ENCODE assay signal across 25 cellular contexts in genomic region chr2:65916785-65917295, GRCh38.
DNase-seq lines count a peak whose midpoint lies in the region; ATAC-seq, FAIRE-seq and TF ChIP-seq lines count a peak whose summit lies in the region.
"Had no signal": no experiment of that assay in that cellular context is flagged by ENCODE, and none has a peak within 500 bp of the region (broad histone marks: within the 10 kb centered on the region; RNA-seq: fewer than 3 reads in every experiment).

No MANE protein-coding gene starts in this region.

- intact Hi-C loops in GM12878 (cut with micrococcal nuclease; ENCODE audit: unreplicated experiment) (no loop called here), right lobe of liver (cut with DNase I) (no loop called here), spleen (cut with DNase I; ENCODE audit: low total_unique reads) (no loop called here)

- H3K9me3 Mint-ChIP-seq in GM23338, result no peaks in the 10 kb centered on the region
- H3K9me3 Mint-ChIP-seq: CD14-positive monocyte; CD4-positive, alpha-beta T cell had no signal

- H3K9ac ChIP-seq in GM12878 (ENCODE audit: control insufficient read depth, insufficient read depth, low read length), result no peak overlapping the region
- H3K9ac ChIP-seq: BLaER1 treated with 17β-estradiol and CSF1 and Interleukin-3, amounts not matched to agents 10 nM and 100 nM had no signal

- H3K27me3 ChIP-seq in GM23338 (ENCODE audit: insufficient read depth), result no peaks in the 10 kb centered on the region
- no peaks in the 10 kb centered on the region; a peak in 1 of 4 replicates for H3K27me3 ChIP-seq in GM12878 (replicated peaks in 1 of 2; ENCODE audit: control insufficient read depth in 2 of 2, insufficient read depth in 2 of 2, low read length in 1 of 2)
- no peaks in the 10 kb centered on the region for H3K27me3 ChIP-seq in right lobe of liver
- no peaks in the 10 kb centered on the region for H3K27me3 ChIP-seq in brain microvascular endothelial cell (replicated peaks)
- H3K27me3 ChIP-seq in spleen (replicated peaks in 1 of 7), result no peaks in the 10 kb centered on the region
- H3K27me3 ChIP-seq: BE2C; BLaER1 treated with 17β-estradiol and CSF1 and Interleukin-3, amounts not matched to agents 10 nM and 100 nM had no signal

- no peaks in the 10 kb centered on the region for H3K36me3 ChIP-seq in GM23338 (ENCODE audit: insufficient read depth)
- H3K36me3 ChIP-seq in GM12878 (ENCODE audit: control insufficient read depth in 2 of 2, insufficient read depth in 2 of 2, low read length in 1 of 2), result no peaks in the 10 kb centered on the region
- no peaks in the 10 kb centered on the region for H3K36me3 ChIP-seq in right lobe of liver
- no peaks in the 10 kb centered on the region for H3K36me3 ChIP-seq in brain microvascular endothelial cell (replicated peaks)
- no peaks in the 10 kb centered on the region for H3K36me3 ChIP-seq in spleen
- H3K36me3 ChIP-seq: BE2C; BLaER1 treated with 17β-estradiol and CSF1 and Interleukin-3, amounts not matched to agents 10 nM and 100 nM had no signal

- CTCF ChIA-PET in GM12878 (lab: Yijun Ruan, JAX), result interaction anchor here (1.4 kb wide), 1 partner anchor 277 kb away, joined by 5 read pairs; no protein-coding TSS in a partner anchor

- BruUV-seq in GM12878 (replicated peaks; lab: Mats Ljungman, UMichigan), result no TSS peak

- peaks cover 6% of the 10 kb centered on the region for H3K4me1 Mint-ChIP-seq in GM23338
- H3K4me1 Mint-ChIP-seq: CD8-positive, alpha-beta memory T cell had no signal

- H3K4me2 ChIP-seq in GM23338, result no peak overlapping the region
- H3K4me2 ChIP-seq in GM12878 (ENCODE audit: control insufficient read depth, insufficient read depth), result no peak overlapping the region
- H3K4me2 ChIP-seq: A549; BLaER1 treated with 17β-estradiol and CSF1 and Interleukin-3, amounts not matched to agents 10 nM and 100 nM had no signal

- RAD21 ChIA-PET in GM12878 (lab: Charles Lee; ENCODE audit: unreplicated experiment), result no interaction called here

- no peaks in the 10 kb centered on the region for H3K36me3 Mint-ChIP-seq in GM23338 (ENCODE audit: low read depth)
- H3K36me3 Mint-ChIP-seq: CD14-positive monocyte; CD8-positive, alpha-beta memory T cell had no signal

- ATAC-seq in GM23338 (no peak), GM12878 (no peak), left lobe of liver (peak; percentile 54), right lobe of liver (peak; percentile 51 to 71 (median 60))
- ATAC-seq: A549 had no signal

- H3K9me3 ChIP-seq in GM12878 (replicated peaks; ENCODE audit: control insufficient read depth, insufficient read depth, low read length) (no peaks in the 10 kb centered on the region), right lobe of liver (no peaks in the 10 kb centered on the region), spleen (no peaks in the 10 kb centered on the region)
- H3K9me3 ChIP-seq: A549; BE2C; BLaER1 treated with 17β-estradiol and CSF1 and Interleukin-3, amounts not matched to agents 10 nM and 100 nM had no signal

- DNase-seq in GM23338 (ENCODE audit: low spot score) (no peak), GM12878 (ENCODE audit: low read depth, low spot score) (no peak), left lobe of liver (ENCODE audit: low spot score) (no peak), right lobe of liver (no peak), brain microvascular endothelial cell (no peak), spleen (no peak)
- no peak for DNase-seq in stimulated activated CD4-positive, alpha-beta T cell treated with anti-CD3 and anti-CD28 coated beads, Interleukin-4, amount 100 ng/mL, for 1 hour
- DNase-seq: 8988T; ACHN; AML-193; BE2C; CD4-positive, alpha-beta T cell; CD8-positive, alpha-beta memory T cell; DMS 273 treated with DMSO at 0.1 percent for 48 hours; DMS79; EL; GDM1; H7; HCEC 1CT had no signal

- H4K20me1 ChIP-seq in GM23338 (replicated peaks; ENCODE audit: insufficient read depth) (no peaks in the 10 kb centered on the region), GM12878 (ENCODE audit: control insufficient read depth, insufficient read depth) (no peaks in the 10 kb centered on the region)
- H4K20me1 ChIP-seq: BLaER1 treated with 17β-estradiol and CSF1 and Interleukin-3, amounts not matched to agents 10 nM and 100 nM had no signal

- TF ChIP-seq RAD21 in GM12878 (IDR thresholded peaks at IDR 0.05; ENCODE audit: insufficient read depth, low read depth, low read length), result no peak

- POLR2A ChIA-PET in GM12878 (lab: Charles Lee), result no interaction called here

- SMC1A ChIA-PET in GM12878 (lab: Charles Lee; ENCODE audit: uncharacterized antibody, unreplicated experiment), result interaction anchor here (0.8 kb wide), 1 partner anchor 1601 kb away, joined by 3 read pairs; no protein-coding TSS in a partner anchor

- WGBS in GM12878 (ENCODE audit: insufficient coverage, insufficient replicate concordance, low lambda C conversion rate, missing lambda C conversion rate), result 14% methylated on average over 2 of the region's 2 CpGs
- WGBS in right lobe of liver (ENCODE audit: insufficient coverage, low coverage, low lambda C conversion rate, missing lambda C conversion rate), result 100% methylated on average over 1 of the region's 2 CpGs
- WGBS in spleen, 5 donors, result 87 to 98% (median 91%) methylated on average over 2 of the region's 2 CpGs

- no peak overlapping the region for H3K4me3 ChIP-seq in GM23338
- H3K4me3 ChIP-seq in GM12878, result no peak overlapping the region
- H3K4me3 ChIP-seq in right lobe of liver, result no peak overlapping the region
- H3K4me3 ChIP-seq in brain microvascular endothelial cell (ENCODE audit: low read depth, low read length), result no peak overlapping the region
- no peak overlapping the region for H3K4me3 ChIP-seq in spleen
- H3K4me3 ChIP-seq: A549; BLaER1 treated with 17β-estradiol and CSF1 and Interleukin-3, amounts not matched to agents 10 nM and 100 nM had no signal

- H3K4me1 ChIP-seq in GM23338 (ENCODE audit: insufficient read depth) (no peaks in the 10 kb centered on the region; the same call in 1 of the 2 replicates), GM12878 (ENCODE audit: control insufficient read depth, insufficient read depth, low read length) (no peaks in the 10 kb centered on the region), right lobe of liver (peaks cover 0 to 51% (median 0%) of the 10 kb centered on the region in 4 donors), spleen (no peaks in the 10 kb centered on the region)
- H3K4me1 ChIP-seq: A549, BE2C had no signal

- in situ Hi-C loops in GM12878 (cut with MboI), result no loop called here
- in situ Hi-C loops in brain microvascular endothelial cell (cut with HindIII; ENCODE audit: low pct_ligation_motif_present, low sequenced_read_pairs), result no loop called here

- H3F3A ChIP-seq in GM23338 (replicated peaks; ENCODE audit: low read depth), result no peaks in the 10 kb centered on the region

- no peak overlapping the region for H3K4me3 Mint-ChIP-seq in GM23338
- H3K4me3 Mint-ChIP-seq: CD14-positive monocyte; CD4-positive, alpha-beta T cell; CD8-positive, alpha-beta memory T cell had no signal

- TF ChIP-seq POLR2A in GM12878 (IDR thresholded peaks at IDR 0.05; ENCODE audit: low read depth, low read length), result no peak
- TF ChIP-seq POLR2A in right lobe of liver (IDR thresholded peaks at IDR 0.05), result no peak
- TF ChIP-seq POLR2A in spleen (IDR thresholded peaks at IDR 0.05), result no peak

- TF ChIP-seq EP300 in GM12878 (IDR thresholded peaks at IDR 0.05; ENCODE audit: borderline replicate concordance in 1 of 2, control insufficient read depth in 1 of 2, low read depth in 2 of 2, low read length in 2 of 2), result no peak

- no peak for FAIRE-seq in GM12878 (lab: Jason Lieb, UNC)
- FAIRE-seq: A549, D721Med, GM12892, H1 had no signal

- no peak overlapping the region for H3K27ac Mint-ChIP-seq in GM23338
- H3K27ac Mint-ChIP-seq: CD14-positive monocyte; CD4-positive, alpha-beta T cell; CD8-positive, alpha-beta memory T cell had no signal

- no peak for TF ChIP-seq CTCF in GM23338 (conservative IDR thresholded peaks at IDR 0.05; ENCODE audit: low read depth in 2 of 2)
- TF ChIP-seq CTCF in GM12878 (IDR thresholded peaks at IDR 0.05 in 2 of 3, conservative IDR thresholded peaks at IDR 0.05 in 1 of 3; ENCODE audit: control insufficient read depth in 2 of 3, extremely low read depth in 1 of 3, insufficient read depth in 1 of 3, low read depth in 3 of 3, low read length in 3 of 3), result no peak
- TF ChIP-seq CTCF in right lobe of liver (IDR thresholded peaks at IDR 0.05), result no peak
- TF ChIP-seq CTCF in brain microvascular endothelial cell (IDR thresholded peaks at IDR 0.05; ENCODE audit: low read depth, low read length, missing control alignments), result no peak
- TF ChIP-seq CTCF in spleen (IDR thresholded peaks at IDR 0.05 in 8 of 11, conservative IDR thresholded peaks at IDR 0.05 in 3 of 11), result no peak

- H3K27me3 Mint-ChIP-seq in GM23338 (ENCODE audit: insufficient read depth, low read depth, poor library complexity), result no peaks in the 10 kb centered on the region
- H3K27me3 Mint-ChIP-seq: CD8-positive, alpha-beta memory T cell had no signal

- H3K9me2 ChIP-seq in GM23338 (ENCODE audit: insufficient read depth), result no peaks in the 10 kb centered on the region

- H3K79me2 ChIP-seq in GM23338 (replicated peaks; ENCODE audit: insufficient read depth) (no peaks in the 10 kb centered on the region), GM12878 (ENCODE audit: control insufficient read depth, insufficient read depth, low read length) (no peaks in the 10 kb centered on the region)

- H2AFZ ChIP-seq in GM23338, result 0 out of 2 replicates have a peak overlapping the region, but pooled peaks have one; percentile 18
- no peak overlapping the region for H2AFZ ChIP-seq in GM12878 (ENCODE audit: control insufficient read depth, low read depth, low read length)

- H3K27ac ChIP-seq in GM23338 (ENCODE audit: low read depth) (no peak overlapping the region), GM12878 (ENCODE audit: control insufficient read depth, insufficient read depth) (no peak overlapping the region), right lobe of liver (no peak overlapping the region), brain microvascular endothelial cell (no peak overlapping the region), spleen (no peak overlapping the region)
- H3K27ac ChIP-seq: A549; BLaER1 treated with 17β-estradiol and CSF1 and Interleukin-3, amounts not matched to agents 10 nM and 100 nM had no signal

TF ChIP-seq in GM23338, 12 proteins besides CTCF, POLR2A, EP300 and RAD21 (continues in another document):
- TF ChIP-seq ZNF331 (CRISPR knock-in tag; IDR thresholded peaks at IDR 0.05; ENCODE audit: low read depth) (no peak), STAT1 (IDR thresholded peaks at IDR 0.05; ENCODE audit: unreplicated experiment) (no peak), ZNF114 (CRISPR knock-in tag; IDR thresholded peaks at IDR 0.05) (no peak)

TF ChIP-seq in GM12878, 131 proteins besides CTCF, POLR2A, EP300 and RAD21 (continues in another document):
- TF ChIP-seq NR2F1 (conservative IDR thresholded peaks at IDR 0.05) (no peak), POLR2AphosphoS2 (IDR thresholded peaks at IDR 0.05; ENCODE audit: low read depth, low read length) (no peak), EZH2 (IDR thresholded peaks at IDR 0.05; ENCODE audit: borderline replicate concordance, control insufficient read depth, low read depth, low read length) (no peak), HDAC2 (IDR thresholded peaks at IDR 0.05) (no peak), ZZZ3 (IDR thresholded peaks at IDR 0.05; ENCODE audit: control insufficient read depth, insufficient read length, low read depth) (no peak)

Comparison
In these comparisons a context has a peak if more than half of its experiments do, and no peak if none do; other contexts are left out.
1. ATAC-seq: peak in left lobe of liver (single experiment) and right lobe of liver (4 of 4); none in GM23338 (single experiment) and GM12878 (single experiment).